24 cellular contexts compared by ENCODE assay signal in genomic region chr6:88916615-88917198, GRCh38. TPM values are rescaled to one million over a fixed set of nuclear protein-coding genes. Genes with fewer than 3 reads are reported as not detected.
A peak's percentile ranks its signal among the peaks of the same experiment; 100 is the strongest.
DNase-seq lines count a peak whose midpoint lies in the region; ATAC-seq and TF ChIP-seq lines count a peak whose summit lies in the region.
"Had no signal": no experiment of that assay in that cellular context is flagged by ENCODE, and none has a peak within 500 bp of the region (broad histone marks: within the 10 kb centered on the region; RNA-seq: fewer than 3 reads in every experiment).

No MANE protein-coding gene starts in this region.

- ATAC-seq in activated T-cell treated with anti-CD3 and anti-CD28 coated beads, Interleukin-2, amount 50 U/mL, for 72 hours (replicated peaks in 1 of 2), result no peak

- TF ChIP-seq CTCF in LNCaP clone FGC (IDR thresholded peaks at IDR 0.05; ENCODE audit: control insufficient read depth, extremely low read depth, insufficient read depth), result no peak
- no peak for TF ChIP-seq CTCF in mesothelial cell of epicardium (IDR thresholded peaks at IDR 0.05; ENCODE audit: unreplicated experiment)

- H3K36me3 Mint-ChIP-seq in activated T-cell treated with anti-CD3 and anti-CD28 coated beads, Interleukin-2, amount 50 U/mL, for 72 hours (ENCODE audit: insufficient read depth in 2 of 2), result peaks cover 4 to 13% of the 10 kb centered on the region in 2 donors
- H3K36me3 Mint-ChIP-seq in mesothelial cell of epicardium, result peaks cover 16% of the 10 kb centered on the region

- H3K27me3 Mint-ChIP-seq in activated T-cell treated with anti-CD3 and anti-CD28 coated beads, Interleukin-2, amount 50 U/mL, for 72 hours (ENCODE audit: low read depth), result no peaks in the 10 kb centered on the region
- no peaks in the 10 kb centered on the region for H3K27me3 Mint-ChIP-seq in mesothelial cell of epicardium (ENCODE audit: low read depth)
- H3K27me3 Mint-ChIP-seq: activated CD4-positive, alpha-beta memory T cell treated with anti-CD3 and anti-CD28 coated beads, Interleukin-2, amount 10 ng/mL, durations not matched to agents 7 days and 5 days; central memory CD8-positive, alpha-beta T cell had no signal

- no peak for DNase-seq in activated T-cell treated with anti-CD3 and anti-CD28 coated beads, Interleukin-2, amount 50 U/mL, for 72 hours
- DNase-seq in activated T-cell treated with anti-CD3 and anti-CD28 coated beads, Interleukin-2, amount 50 U/mL, for 1 hour, result no peak
- peak; percentile 13 for DNase-seq in LNCaP clone FGC (ENCODE audit: low read depth)
- peak; percentile 14 for DNase-seq in amniotic epithelial cell (ENCODE audit: low read depth)
- no peak for DNase-seq in mesothelial cell of epicardium (ENCODE audit: low spot score in 2 of 2, unreplicated experiment in 2 of 2)
- no peak for DNase-seq in NCI-H69 (lab: John Stamatoyannopoulos, UW)
- DNase-seq in HuH-7 (ENCODE audit: low spot score), result no peak
- no peak for DNase-seq in A172 (ENCODE audit: low spot score)
- DNase-seq: activated CD4-positive, alpha-beta memory T cell treated with anti-CD3 and anti-CD28 coated beads, Interleukin-2, amount 10 ng/mL, durations not matched to agents 7 days and 5 days; activated naive CD4-positive, alpha-beta T cell treated with anti-CD3 and anti-CD28 coated beads for 36 hours; aorta; hippocampal formation; NCI-H187 treated with DMSO at 0.1 percent for 48 hours; posterior cingulate gyrus; SHP77 treated with DMSO at 0.1 percent for 48 hours; sigmoid colon; stimulated activated CD4-positive, alpha-beta T cell treated with anti-CD3 and anti-CD28 coated beads, Interleukin-15, amount 100 ng/mL, for 24 hours; stimulated activated CD8-positive, alpha-beta memory T cell treated with anti-CD3 and anti-CD28 coated beads, Interleukin-4, amount 100 ng/mL, for 48 hours; substantia nigra; uterus had no signal

- no peak overlapping the region for H3K4me3 Mint-ChIP-seq in activated T-cell treated with anti-CD3 and anti-CD28 coated beads, Interleukin-2, amount 50 U/mL, for 72 hours
- H3K4me3 Mint-ChIP-seq in mesothelial cell of epicardium, result no peak overlapping the region
- H3K4me3 Mint-ChIP-seq: activated CD4-positive, alpha-beta memory T cell treated with anti-CD3 and anti-CD28 coated beads, Interleukin-2, amount 10 ng/mL, durations not matched to agents 7 days and 5 days; activated naive CD4-positive, alpha-beta T cell treated with anti-CD3 and anti-CD28 coated beads for 36 hours; central memory CD8-positive, alpha-beta T cell; neural crest cell had no signal

- H3K4me3 ChIP-seq in LNCaP clone FGC (ENCODE audit: low read depth, low read length), result no peak overlapping the region
- H3K4me3 ChIP-seq: BLaER1 treated with 17β-estradiol and CSF1 and Interleukin-3, amounts not matched to agents 10 nM and 100 nM; PC-9; sigmoid colon; uterus had no signal

- H3K4me1 Mint-ChIP-seq in activated T-cell treated with anti-CD3 and anti-CD28 coated beads, Interleukin-2, amount 50 U/mL, for 72 hours (ENCODE audit: low read depth), result peaks cover 29% of the 10 kb centered on the region
- peaks cover 9% of the 10 kb centered on the region for H3K4me1 Mint-ChIP-seq in mesothelial cell of epicardium

- peak overlapping the region; percentile 14 for H3K27ac Mint-ChIP-seq in activated T-cell treated with anti-CD3 and anti-CD28 coated beads, Interleukin-2, amount 50 U/mL, for 72 hours
- peak overlapping the region; percentile 9 for H3K27ac Mint-ChIP-seq in mesothelial cell of epicardium
- H3K27ac Mint-ChIP-seq: activated CD4-positive, alpha-beta memory T cell treated with anti-CD3 and anti-CD28 coated beads, Interleukin-2, amount 10 ng/mL, durations not matched to agents 7 days and 5 days; activated naive CD4-positive, alpha-beta T cell treated with anti-CD3 and anti-CD28 coated beads for 36 hours had no signal

- H3K9me3 Mint-ChIP-seq in activated T-cell treated with anti-CD3 and anti-CD28 coated beads, Interleukin-2, amount 50 U/mL, for 72 hours, result peaks cover 2 to 5% of the 10 kb centered on the region in 2 donors
- peaks cover 14% of the 10 kb centered on the region for H3K9me3 Mint-ChIP-seq in mesothelial cell of epicardium
- H3K9me3 Mint-ChIP-seq: activated naive CD4-positive, alpha-beta T cell treated with anti-CD3 and anti-CD28 coated beads for 36 hours; central memory CD8-positive, alpha-beta T cell had no signal

RNA-seq across cellular contexts. Expression of gene RNGTT, which starts 46.7 kb away (rescaled TPM):
- total RNA-seq in activated T-cell treated with anti-CD3 and anti-CD28 coated beads, Interleukin-2, amount 50 U/mL, for 72 hours, result 10 to 100 TPM; 18.1 to 18.2 TPM
- total RNA-seq in mesothelial cell of epicardium, result 15.6 to 16.5 TPM (median 16.0 TPM) in 3 replicates
- total RNA-seq in A172 (2014; rRNA removed; shearing (Covaris generic)), result 27.8 and 33.7 TPM in 2 replicates

Comparison
In these comparisons a context has a peak if more than half of its experiments do, and no peak if none do; other contexts are left out.
1. DNase-seq: peak in LNCaP clone FGC (single experiment) and amniotic epithelial cell (single experiment); none in activated T-cell treated with anti-CD3 and anti-CD28 coated beads, Interleukin-2, amount 50 U/mL, for 72 hours (0 of 2), activated T-cell treated with anti-CD3 and anti-CD28 coated beads, Interleukin-2, amount 50 U/mL, for 1 hour (single experiment), mesothelial cell of epicardium (0 of 2), NCI-H69 (single experiment), HuH-7 (single experiment) and A172 (single experiment).